Comparison of ENCODE assay signal across 13 cellular contexts in the genomic region with DNA sequence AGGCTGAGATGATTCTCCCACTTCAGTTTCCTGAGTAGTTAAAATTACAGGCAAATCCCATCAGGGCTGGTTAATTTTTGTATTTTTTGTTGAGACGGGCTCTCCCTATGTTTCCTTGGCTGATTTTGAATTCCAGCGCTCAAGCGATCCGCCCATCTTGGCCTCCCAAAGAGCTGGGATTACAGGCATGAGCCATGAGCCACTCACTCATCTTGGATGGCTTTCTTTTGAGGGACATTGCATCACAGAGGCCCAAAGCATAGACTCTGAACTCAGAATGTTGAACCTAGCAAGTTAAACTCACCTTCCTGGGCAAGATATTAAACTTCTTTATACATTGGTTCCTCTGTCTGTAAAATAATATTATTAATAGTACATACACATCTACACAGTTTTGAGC. TPM values are rescaled to one million over a fixed set of nuclear protein-coding genes. Genes with fewer than 3 reads are reported as not detected.
DNase-seq lines count a peak whose midpoint lies in the region; ATAC-seq, FAIRE-seq and TF ChIP-seq lines count a peak whose summit lies in the region.
"Had no signal": no experiment of that assay in that cellular context is flagged by ENCODE, and none has a peak within 500 bp of the region (broad histone marks: within the 10 kb centered on the region; RNA-seq: fewer than 3 reads in every experiment).

No MANE protein-coding gene starts in this region.

- no peak overlapping the region for H3K4me2 ChIP-seq in HepG2 (ENCODE audit: low read depth, low read length)

- H3K79me2 ChIP-seq in HepG2 (ENCODE audit: insufficient read depth, low read length), result no peaks in the 10 kb centered on the region

- H3K27me3 ChIP-seq in heart left ventricle (no peaks in the 10 kb centered on the region), right atrium auricular region (no peaks in the 10 kb centered on the region), HepG2 (ENCODE audit: control insufficient read depth in 1 of 2, insufficient read depth in 2 of 2, low read length in 2 of 2) (no peaks in the 10 kb centered on the region), vagina (no peaks in the 10 kb centered on the region)

- H3K36me3 ChIP-seq in heart left ventricle, result peaks cover 0 to 10% (median 4%) of the 10 kb centered on the region in 9 donors
- H3K36me3 ChIP-seq in right atrium auricular region, result no peaks in the 10 kb centered on the region
- H3K36me3 ChIP-seq in HepG2 (replicated peaks in 1 of 2; ENCODE audit: control insufficient read depth in 1 of 2, insufficient read depth in 2 of 2, low read length in 2 of 2), result no peaks in the 10 kb centered on the region
- H3K36me3 ChIP-seq in vagina, result no peaks in the 10 kb centered on the region

- TF ChIP-seq CTCF in heart left ventricle (IDR thresholded peaks at IDR 0.05) (no peak), right atrium auricular region (IDR thresholded peaks at IDR 0.05) (no peak), HepG2 (CRISPR knock-in tag; IDR thresholded peaks at IDR 0.05) (no peak), vagina (IDR thresholded peaks at IDR 0.05) (no peak)

- H3K27me3 Mint-ChIP-seq in activated naive CD8-positive, alpha-beta T cell treated with anti-CD3 and anti-CD28 coated beads, Interleukin-2, amount 10 ng/mL, durations not matched to agents 7 days and 5 days, result no peaks in the 10 kb centered on the region

- BruUV-seq in HepG2 (replicated peaks; lab: Mats Ljungman, UMichigan), result no TSS peak

- H3K9me3 Mint-ChIP-seq in activated naive CD8-positive, alpha-beta T cell treated with anti-CD3 and anti-CD28 coated beads, Interleukin-2, amount 10 ng/mL, durations not matched to agents 7 days and 5 days, result peaks cover 1% of the 10 kb centered on the region

- POLR2A ChIA-PET in activated naive CD8-positive, alpha-beta T cell treated with anti-CD3 and anti-CD28 coated beads, Interleukin-2, amount 10 ng/mL, durations not matched to agents 7 days and 5 days (lab: Charles Lee), result interaction anchor here (0.8 kb wide), 1 partner anchor 10 kb away, joined by 3 read pairs; no protein-coding TSS in a partner anchor
- POLR2A ChIA-PET in HepG2 (lab: Yijun Ruan, JAX), result no interaction called here

- H2AFZ ChIP-seq in HepG2 (ENCODE audit: low read length), result peak overlapping the region; percentile 23

- H4K20me1 ChIP-seq in HepG2 (ENCODE audit: insufficient read depth, low read length), result no peaks in the 10 kb centered on the region

- H3K27ac ChIP-seq in heart left ventricle, result peak overlapping the region in 7 of 12 donors; percentile 49 to 86 (median 77)
- peak overlapping the region in 1 of 2 donors; percentile 51 for H3K27ac ChIP-seq in right atrium auricular region
- no peak overlapping the region for H3K27ac ChIP-seq in HepG2 (ENCODE audit: extremely low read length, insufficient read depth, low read length)
- H3K27ac ChIP-seq in vagina, result peak overlapping the region; percentile 15

- CTCF ChIA-PET in HepG2 (lab: Yijun Ruan, JAX; ENCODE audit: low intra/inter-chr PET ratio, low total read pairs), result no interaction called here

- H3K4me1 ChIP-seq in heart left ventricle (peaks cover 0 to 50% (median 9%) of the 10 kb centered on the region in 12 donors), right atrium auricular region (peaks cover 0 to 3% of the 10 kb centered on the region in 2 donors), HepG2 (ENCODE audit: insufficient read depth, low read length) (peaks cover 61% of the 10 kb centered on the region), vagina (peaks cover 18% of the 10 kb centered on the region)

- 84 to 92% (median 88%) methylated on average over 4 of the region's 4 CpGs for WGBS in heart left ventricle, 4 donors
- 81% methylated on average over 4 of the region's 4 CpGs for WGBS in HepG2 (ENCODE audit: low lambda C conversion rate)

- no peak for TF ChIP-seq RAD21 in HepG2 (CRISPR knock-in tag; IDR thresholded peaks at IDR 0.05)

- in situ Hi-C loops in HepG2 (cut with HindIII; ENCODE audit: extremely low pct_ligation_motif_present, low pct_unique_long_range_greater_than_20kb), result no loop called here

- peak overlapping the region; percentile 80 for H3K27ac Mint-ChIP-seq in activated naive CD8-positive, alpha-beta T cell treated with anti-CD3 and anti-CD28 coated beads, Interleukin-2, amount 10 ng/mL, durations not matched to agents 7 days and 5 days

- no peak for TF ChIP-seq POLR2A in heart left ventricle (IDR thresholded peaks at IDR 0.05)
- no peak for TF ChIP-seq POLR2A in HepG2 (IDR thresholded peaks at IDR 0.05; ENCODE audit: insufficient read depth in 1 of 2, low read depth in 2 of 2, low read length in 2 of 2)
- TF ChIP-seq POLR2A in vagina (IDR thresholded peaks at IDR 0.05), result no peak

- FAIRE-seq in HepG2 (lab: Jason Lieb, UNC), result no peak
- FAIRE-seq: kidney, RCC 7860 had no signal

- no peak for TF ChIP-seq EP300 in HepG2 (IDR thresholded peaks at IDR 0.05; ENCODE audit: low read depth in 2 of 2, low read length in 2 of 2)
- no peak for TF ChIP-seq EP300 in HepG2 (CRISPR knock-in tag; IDR thresholded peaks at IDR 0.05; ENCODE audit: borderline replicate concordance)

- DNase-seq in heart left ventricle (no peak), right atrium auricular region (ENCODE audit: low spot score) (no peak), HepG2 (ENCODE audit: low spot score) (no peak), vagina (ENCODE audit: extremely low spot score in 2 of 2) (no peak), AML-193 (lab: John Stamatoyannopoulos, UW) (no peak), LoVo (ENCODE audit: low spot score) (no peak)
- no peak for DNase-seq in activated naive CD8-positive, alpha-beta T cell treated with anti-CD3 and anti-CD28 coated beads, Interleukin-2, amount 10 ng/mL, durations not matched to agents 7 days and 5 days
- DNase-seq: kidney, NCI-H1105, retina had no signal

- H3K4me3 ChIP-seq in heart left ventricle (peak overlapping the region in 5 of 12 donors; percentile 47 to 64 (median 51)), right atrium auricular region (peak overlapping the region in 1 of 2 donors; percentile 46), HepG2 (replicated peaks in 1 of 3; ENCODE audit: insufficient read depth in 1 of 3, low read depth in 2 of 3, low read length in 3 of 3) (no peak overlapping the region), vagina (no peak overlapping the region)

- H3K4me3 Mint-ChIP-seq in activated naive CD8-positive, alpha-beta T cell treated with anti-CD3 and anti-CD28 coated beads, Interleukin-2, amount 10 ng/mL, durations not matched to agents 7 days and 5 days, result peak overlapping the region; percentile 72

- H3K4me1 Mint-ChIP-seq in activated naive CD8-positive, alpha-beta T cell treated with anti-CD3 and anti-CD28 coated beads, Interleukin-2, amount 10 ng/mL, durations not matched to agents 7 days and 5 days, result peaks cover 31% of the 10 kb centered on the region

- H3K9me3 ChIP-seq in heart left ventricle, result no peaks in the 10 kb centered on the region
- no peaks in the 10 kb centered on the region for H3K9me3 ChIP-seq in right atrium auricular region
- H3K9me3 ChIP-seq in HepG2 (ENCODE audit: low read length), result no peaks in the 10 kb centered on the region
- H3K9me3 ChIP-seq in vagina, result no peaks in the 10 kb centered on the region

- intact Hi-C loops in heart left ventricle (cut with DNase I) (loop anchor here in 1 of 10 donors (5.0 kb wide), 1 partner anchor 79 kb away; a partner anchor contains a TSS), HepG2 (cut with micrococcal nuclease; ENCODE audit: unreplicated experiment) (loop anchor here (2.0 to 10.0 kb wide), 3 partner anchors 49 to 99 kb away; a partner anchor contains a TSS), vagina (cut with DNase I) (no loop called here)

- peaks cover 23% of the 10 kb centered on the region for H3K36me3 Mint-ChIP-seq in activated naive CD8-positive, alpha-beta T cell treated with anti-CD3 and anti-CD28 coated beads, Interleukin-2, amount 10 ng/mL, durations not matched to agents 7 days and 5 days

- H3K9ac ChIP-seq in HepG2 (ENCODE audit: insufficient read depth, low read depth, low read length), result no peak overlapping the region

- ATAC-seq in heart left ventricle (peak in 1 of 4 donors; percentile 57), HepG2 (no peak), GM19328 (IDR thresholded peaks at IDR 0.05; ENCODE audit: unreplicated experiment) (no peak)
- ATAC-seq in activated naive CD8-positive, alpha-beta T cell treated with anti-CD3 and anti-CD28 coated beads, Interleukin-2, amount 10 ng/mL, durations not matched to agents 7 days and 5 days (ENCODE audit: low read depth), result no peak

RNA-seq across cellular contexts. Expression of a gene that starts 0.8 kb away (rescaled TPM):
- total RNA-seq in heart left ventricle, result 10 to 100 TPM in 2 of 9 donors, 1 to 10 TPM in 7; 3.9 to 43.6 (median 7.7) TPM
- polyA plus RNA-seq in heart left ventricle, result 10 to 100 TPM; 12.8 to 19.4 TPM
- 1 to 10 TPM; 1.6 to 5.8 TPM for total RNA-seq in right atrium auricular region
- total RNA-seq in activated naive CD8-positive, alpha-beta T cell treated with anti-CD3 and anti-CD28 coated beads, Interleukin-2, amount 10 ng/mL, durations not matched to agents 7 days and 5 days, result 10 to 100 TPM; 72.5 to 83.7 TPM
- 0.53 TPM in 1 of 2 replicates, not detected in the other for total RNA-seq in HepG2 (2016; rRNA removed; fragmentation: Illumina TruSeq; extraction: Trizol)
- not detected in 2 replicates for total RNA-seq in HepG2 (2016; cell fraction: cytosol; rRNA removed; fragmentation: Illumina TruSeq; extraction: Trizol; ENCODE audit: low read depth)
- 0.39 and 0.45 TPM in 2 replicates for total RNA-seq in HepG2 (2016; cell fraction: insoluble cytoplasmic fraction; rRNA removed; fragmentation: Illumina TruSeq; extraction: Trizol)
- 0.62 TPM in 1 of 2 replicates, not detected in the other for total RNA-seq in HepG2 (2016; cell fraction: membrane; rRNA removed; fragmentation: Illumina TruSeq; extraction: Trizol)
- not detected in 2 replicates for total RNA-seq in HepG2 (2016; cell fraction: nucleus; rRNA removed; fragmentation: Illumina TruSeq; extraction: Trizol)
- polyA plus RNA-seq in HepG2 (2011; rRNA removed), result 0.34 and 0.48 TPM in 2 replicates
- 0.15 and 0.45 TPM in 2 replicates for polyA plus RNA-seq in HepG2 (2011; cell fraction: cytosol; rRNA removed)
- 0.48 TPM in 1 of 2 replicates, not detected in the other for polyA plus RNA-seq in HepG2 (2011; cell fraction: nucleus; rRNA removed)
- polyA plus RNA-seq in HepG2 (2012), result 0.55 and 0.89 TPM in 2 replicates
- polyA plus RNA-seq in HepG2 (2016; cell fraction: cytosol; fragmentation: Illumina TruSeq; extraction: Trizol; ENCODE audit: low read depth), result not detected in 2 replicates
- 0.66 and 0.76 TPM in 2 replicates for polyA plus RNA-seq in HepG2 (2016; cell fraction: insoluble cytoplasmic fraction; fragmentation: Illumina TruSeq; extraction: Trizol; ENCODE audit: low read depth)
- polyA plus RNA-seq in HepG2 (2016; cell fraction: membrane; fragmentation: Illumina TruSeq; extraction: Trizol; ENCODE audit: low read depth), result 0.37 TPM in 1 of 2 replicates, not detected in the other
- not detected in 2 replicates for polyA plus RNA-seq in HepG2 (2016; cell fraction: nucleus; fragmentation: Illumina TruSeq; extraction: Trizol; ENCODE audit: insufficient read depth, low read depth)
- 13.3 TPM in 1 of 2 replicates, not detected in the other for polyA minus RNA-seq in HepG2 (2011; rRNA and poly(A)+ RNA removed; ENCODE audit: low replicate concordance)
- polyA minus RNA-seq in HepG2 (2011; cell fraction: cytosol; rRNA and poly(A)+ RNA removed), result not detected in 2 replicates
- not detected in 2 replicates for polyA minus RNA-seq in HepG2 (2011; cell fraction: nucleus; rRNA and poly(A)+ RNA removed)
- total RNA-seq in vagina, result 26.8 TPM

RNA-seq across cellular contexts. Expression of a gene that starts 11.0 kb away (rescaled TPM):
- 10 to 100 TPM in 2 of 9 donors, 1 to 10 TPM in 7; 2.8 to 68.4 (median 7.8) TPM for total RNA-seq in heart left ventricle
- polyA plus RNA-seq in heart left ventricle, result 1 to 10 TPM; 4.8 to 8.6 TPM
- 1 to 10 TPM; 6.1 to 8.8 TPM for total RNA-seq in right atrium auricular region
- total RNA-seq in activated naive CD8-positive, alpha-beta T cell treated with anti-CD3 and anti-CD28 coated beads, Interleukin-2, amount 10 ng/mL, durations not matched to agents 7 days and 5 days, result 10 to 100 TPM; 93.6 to 98.6 TPM
- total RNA-seq in HepG2 (2016; rRNA removed; fragmentation: Illumina TruSeq; extraction: Trizol), result 5.2 and 6.6 TPM in 2 replicates
- 0.91 and 1.4 TPM in 2 replicates for total RNA-seq in HepG2 (2016; cell fraction: cytosol; rRNA removed; fragmentation: Illumina TruSeq; extraction: Trizol; ENCODE audit: low read depth)
- 4.9 and 5.6 TPM in 2 replicates for total RNA-seq in HepG2 (2016; cell fraction: insoluble cytoplasmic fraction; rRNA removed; fragmentation: Illumina TruSeq; extraction: Trizol)
- 2.1 and 2.2 TPM in 2 replicates for total RNA-seq in HepG2 (2016; cell fraction: membrane; rRNA removed; fragmentation: Illumina TruSeq; extraction: Trizol)
- 4.4 and 4.9 TPM in 2 replicates for total RNA-seq in HepG2 (2016; cell fraction: nucleus; rRNA removed; fragmentation: Illumina TruSeq; extraction: Trizol)
- polyA plus RNA-seq in HepG2 (2011; rRNA removed), result 0.34 and 0.85 TPM in 2 replicates
- 0.20 and 0.54 TPM in 2 replicates for polyA plus RNA-seq in HepG2 (2011; cell fraction: cytosol; rRNA removed)
- polyA plus RNA-seq in HepG2 (2011; cell fraction: nucleus; rRNA removed), result 0.63 and 1.1 TPM in 2 replicates
- 0.98 and 1.3 TPM in 2 replicates for polyA plus RNA-seq in HepG2 (2012)
- 1.5 and 1.8 TPM in 2 replicates for polyA plus RNA-seq in HepG2 (2016; cell fraction: cytosol; fragmentation: Illumina TruSeq; extraction: Trizol; ENCODE audit: low read depth)
- polyA plus RNA-seq in HepG2 (2016; cell fraction: insoluble cytoplasmic fraction; fragmentation: Illumina TruSeq; extraction: Trizol; ENCODE audit: low read depth), result 5.5 and 7.9 TPM in 2 replicates
- 1.1 and 2.0 TPM in 2 replicates for polyA plus RNA-seq in HepG2 (2016; cell fraction: membrane; fragmentation: Illumina TruSeq; extraction: Trizol; ENCODE audit: low read depth)
- 2.8 and 3.3 TPM in 2 replicates for polyA plus RNA-seq in HepG2 (2016; cell fraction: nucleus; fragmentation: Illumina TruSeq; extraction: Trizol; ENCODE audit: insufficient read depth, low read depth)
- polyA minus RNA-seq in HepG2 (2011; rRNA and poly(A)+ RNA removed; ENCODE audit: low replicate concordance), result 10.0 TPM in 1 of 2 replicates, not detected in the other
- 0.99 TPM in 1 of 2 replicates, not detected in the other for polyA minus RNA-seq in HepG2 (2011; cell fraction: cytosol; rRNA and poly(A)+ RNA removed)
- polyA minus RNA-seq in HepG2 (2011; cell fraction: nucleus; rRNA and poly(A)+ RNA removed), result 0.90 and 2.1 TPM in 2 replicates
- total RNA-seq in vagina, result 23.3 TPM

RNA-seq across cellular contexts. Expression of a gene that starts 22.9 kb away (rescaled TPM):
- total RNA-seq in heart left ventricle, result 1 to 10 TPM in 1 of 9 donors, under 1 TPM in 1, not detected in 7; 0.45 to 2.7 TPM
- under 1 TPM in 1 of 2 donors, not detected in 1; 0.10 TPM for polyA plus RNA-seq in heart left ventricle
- total RNA-seq in right atrium auricular region, result not detected
- total RNA-seq in activated naive CD8-positive, alpha-beta T cell treated with anti-CD3 and anti-CD28 coated beads, Interleukin-2, amount 10 ng/mL, durations not matched to agents 7 days and 5 days, result not detected
- total RNA-seq in HepG2 (2016; rRNA removed; fragmentation: Illumina TruSeq; extraction: Trizol), result not detected in 2 replicates
- not detected in 2 replicates for total RNA-seq in HepG2 (2016; cell fraction: cytosol; rRNA removed; fragmentation: Illumina TruSeq; extraction: Trizol; ENCODE audit: low read depth)
- total RNA-seq in HepG2 (2016; cell fraction: insoluble cytoplasmic fraction; rRNA removed; fragmentation: Illumina TruSeq; extraction: Trizol), result not detected in 2 replicates
- total RNA-seq in HepG2 (2016; cell fraction: membrane; rRNA removed; fragmentation: Illumina TruSeq; extraction: Trizol), result not detected in 2 replicates
- not detected in 2 replicates for total RNA-seq in HepG2 (2016; cell fraction: nucleus; rRNA removed; fragmentation: Illumina TruSeq; extraction: Trizol)
- not detected in 2 replicates for polyA plus RNA-seq in HepG2 (2011; rRNA removed)
- not detected in 2 replicates for polyA plus RNA-seq in HepG2 (2011; cell fraction: cytosol; rRNA removed)
- polyA plus RNA-seq in HepG2 (2011; cell fraction: nucleus; rRNA removed), result not detected in 2 replicates
- not detected in 2 replicates for polyA plus RNA-seq in HepG2 (2012)
- polyA plus RNA-seq in HepG2 (2016; cell fraction: cytosol; fragmentation: Illumina TruSeq; extraction: Trizol; ENCODE audit: low read depth), result not detected in 2 replicates
- polyA plus RNA-seq in HepG2 (2016; cell fraction: insoluble cytoplasmic fraction; fragmentation: Illumina TruSeq; extraction: Trizol; ENCODE audit: low read depth), result not detected in 2 replicates
- not detected in 2 replicates for polyA plus RNA-seq in HepG2 (2016; cell fraction: membrane; fragmentation: Illumina TruSeq; extraction: Trizol; ENCODE audit: low read depth)
- not detected in 2 replicates for polyA plus RNA-seq in HepG2 (2016; cell fraction: nucleus; fragmentation: Illumina TruSeq; extraction: Trizol; ENCODE audit: insufficient read depth, low read depth)
- not detected in 2 replicates for polyA minus RNA-seq in HepG2 (2011; rRNA and poly(A)+ RNA removed; ENCODE audit: low replicate concordance)
- polyA minus RNA-seq in HepG2 (2011; cell fraction: cytosol; rRNA and poly(A)+ RNA removed), result not detected in 2 replicates
- not detected in 2 replicates for polyA minus RNA-seq in HepG2 (2011; cell fraction: nucleus; rRNA and poly(A)+ RNA removed)
- total RNA-seq in vagina, result not detected
- total RNA-seq: dermis blood vessel endothelial cell had no signal
